ENCODE assay signal across 8 cellular contexts in the genomic region with DNA sequence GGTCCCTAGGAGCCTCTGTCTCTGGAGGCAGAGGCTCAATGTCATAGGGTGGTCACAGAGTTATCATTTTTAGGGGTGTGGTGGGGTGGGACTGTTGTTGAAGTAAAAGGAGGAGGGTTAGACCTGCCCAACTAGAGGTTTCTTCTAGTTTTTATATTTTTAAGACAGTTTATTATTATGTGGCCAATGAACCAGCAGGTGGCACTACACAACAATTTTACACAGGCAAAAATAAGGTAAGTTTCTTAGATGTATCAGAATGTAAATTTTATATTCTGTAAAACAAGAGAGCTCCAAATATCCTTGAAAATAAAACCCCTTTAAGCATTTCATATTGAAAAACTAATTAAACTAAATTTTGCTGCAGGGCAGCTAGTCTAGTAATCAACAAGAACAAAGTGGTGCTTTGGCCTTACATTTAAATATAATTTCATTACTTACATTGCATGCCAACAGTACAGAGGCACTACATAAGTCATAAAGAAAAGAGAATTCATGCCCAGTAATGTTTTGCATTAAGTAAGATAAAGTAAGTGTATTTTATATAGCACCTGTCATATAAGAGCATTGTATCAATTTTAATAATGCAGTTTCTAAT. TPM values are rescaled to one million over a fixed set of nuclear protein-coding genes. Genes with fewer than 3 reads are reported as not detected.
DNase-seq lines count a peak whose midpoint lies in the region; ATAC-seq and TF ChIP-seq lines count a peak whose summit lies in the region.

No MANE protein-coding gene starts in this region.

- no peak overlapping the region for H2AFZ ChIP-seq in MM.1S (ENCODE audit: low read length)

- H3K4me1 ChIP-seq in MM.1S (ENCODE audit: low read length) = peaks cover 18% of the 10 kb centered on the region

- in situ Hi-C loops in G401 (cut with HindIII; ENCODE audit: low sequenced_read_pairs) = no loop called here

- H3F3A ChIP-seq in MM.1S (ENCODE audit: insufficient read depth, low read length) = peaks cover 9% of the 10 kb centered on the region

- no peak overlapping the region for H3K27ac ChIP-seq in MM.1S (ENCODE audit: low read length)

- no peaks in the 10 kb centered on the region for H3K79me2 ChIP-seq in MM.1S (ENCODE audit: low read length)

- no peak overlapping the region for H3K4me2 ChIP-seq in MM.1S (ENCODE audit: low read depth, low read length)

- TF ChIP-seq CTCF in MM.1S (IDR thresholded peaks at IDR 0.05; ENCODE audit: low read length) (peak; percentile 56), WI38 (IDR thresholded peaks at IDR 0.05; ENCODE audit: low read depth, low read length) (peak; percentile 30; the same call in 1 of the 2 replicates)

- peak; percentile 40 for DNase-seq in AG08395 (ENCODE audit: low spot score)
- peak; percentile 24 for DNase-seq in G401 (ENCODE audit: low spot score)
- DNase-seq in MM.1S = peak; percentile 57
- peak; percentile 37 for DNase-seq in globus pallidus (ENCODE audit: low spot score)
- DNase-seq in skeletal muscle cell (ENCODE audit: low read depth) = peak; percentile 4
- DNase-seq in GDM1 (lab: John Stamatoyannopoulos, UW) = no peak

- H3K4me3 ChIP-seq in MM.1S (ENCODE audit: low read length) (no peak overlapping the region), WI38 (ENCODE audit: low read depth, low read length) (no peak overlapping the region), skeletal muscle cell (ENCODE audit: low read depth, low read length) (no peak overlapping the region)

- H4K20me1 ChIP-seq in MM.1S (ENCODE audit: insufficient read depth, low read length) = no peaks in the 10 kb centered on the region

- H3K27me3 ChIP-seq in MM.1S (replicated peaks; ENCODE audit: insufficient read depth, low read length) = no peaks in the 10 kb centered on the region

- ATAC-seq in GM19328 (IDR thresholded peaks at IDR 0.05; ENCODE audit: unreplicated experiment) = no peak

- H3K9ac ChIP-seq in MM.1S (ENCODE audit: low read length) = no peak overlapping the region

- H3K9me3 ChIP-seq in MM.1S (replicated peaks; ENCODE audit: insufficient read depth, low read length) = no peaks in the 10 kb centered on the region

- H3K36me3 ChIP-seq in MM.1S (replicated peaks; ENCODE audit: insufficient read depth, low read length) = no peaks in the 10 kb centered on the region

- H3K9me2 ChIP-seq in MM.1S (replicated peaks; ENCODE audit: insufficient read depth, low read length) = no peaks in the 10 kb centered on the region

RNA-seq across cellular contexts. Expression of a gene that starts 22.2 kb away (rescaled TPM):
- total RNA-seq in G401 (2014; rRNA removed; shearing (Covaris generic)) = not detected in 2 replicates
